In the genomic region with DNA sequence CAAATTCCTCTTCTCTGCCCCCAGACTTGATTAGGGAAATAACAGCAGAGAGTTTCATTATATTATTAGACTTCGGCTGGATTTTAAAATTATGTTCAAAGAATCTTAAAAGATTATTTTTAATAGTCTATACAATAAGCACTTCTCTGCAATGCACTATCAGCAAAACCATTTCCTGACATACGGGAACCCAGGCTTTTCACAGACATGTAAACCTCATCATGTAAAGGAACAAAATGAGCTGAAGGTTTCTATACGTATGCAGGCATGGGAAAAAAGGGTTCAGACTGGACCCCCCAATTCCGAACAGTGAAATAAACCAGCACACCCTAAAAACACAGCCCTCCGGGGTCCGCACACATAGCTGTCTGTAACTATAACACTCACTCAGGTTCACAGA, we compare ENCODE assay signal across 9 cellular contexts.
DNase-seq lines count a peak whose midpoint lies in the region; ATAC-seq, FAIRE-seq and TF ChIP-seq lines count a peak whose summit lies in the region.
"Had no signal": no experiment of that assay in that cellular context is flagged by ENCODE, and none has a peak within 500 bp of the region (broad histone marks: within the 10 kb centered on the region; RNA-seq: fewer than 3 reads in every experiment).

No MANE protein-coding gene starts in this region.

- H3K27me3 Mint-ChIP-seq in activated CD4-positive, alpha-beta T cell treated with anti-CD3 and anti-CD28 coated beads, Interleukin-2, amount 10 ng/mL, durations not matched to agents 24 days and 14 days = no peaks in the 10 kb centered on the region

- no peaks in the 10 kb centered on the region for H3K9me3 Mint-ChIP-seq in activated CD4-positive, alpha-beta T cell treated with anti-CD3 and anti-CD28 coated beads, Interleukin-2, amount 10 ng/mL, durations not matched to agents 24 days and 14 days

- peak; percentile 77 for DNase-seq in activated CD4-positive, alpha-beta T cell treated with anti-CD3 and anti-CD28 coated beads, Interleukin-2, amount 10 ng/mL, durations not matched to agents 24 days and 14 days
- no peak for DNase-seq in activated CD4-positive, alpha-beta T cell treated with anti-CD3 and anti-CD28 coated beads for 1 hour
- DNase-seq in ascending aorta (ENCODE audit: low spot score in 2 of 2) = no peak
- no peak for DNase-seq in HepG2 (ENCODE audit: low spot score)
- DNase-seq in suprapubic skin (ENCODE audit: low spot score in 2 of 2) = no peak
- DNase-seq in KBM-7 = no peak
- no peak for DNase-seq in NCI-H2196 treated with DMSO at 0.1 percent for 48 hours (lab: John Stamatoyannopoulos, UW; ENCODE audit: unreplicated experiment)

- TF ChIP-seq CTCF in ascending aorta (IDR thresholded peaks at IDR 0.05) (no peak), HepG2 (CRISPR knock-in tag; IDR thresholded peaks at IDR 0.05) (no peak), suprapubic skin (IDR thresholded peaks at IDR 0.05) (no peak)

- no peak for TF ChIP-seq RAD21 in HepG2 (CRISPR knock-in tag; IDR thresholded peaks at IDR 0.05)

- H3K27ac ChIP-seq in ascending aorta (peak overlapping the region; percentile 4 to 12), HepG2 (ENCODE audit: extremely low read length, insufficient read depth, low read length) (peak overlapping the region; percentile 98), suprapubic skin (peak overlapping the region; percentile 90)
- H3K27ac ChIP-seq: SK-N-MC had no signal

- no peaks in the 10 kb centered on the region for H3K9me3 ChIP-seq in ascending aorta
- H3K9me3 ChIP-seq in HepG2 (ENCODE audit: low read length) = no peaks in the 10 kb centered on the region
- H3K9me3 ChIP-seq in suprapubic skin = no peaks in the 10 kb centered on the region

- H3K4me2 ChIP-seq in HepG2 (ENCODE audit: low read depth, low read length) = peak overlapping the region; percentile 88

- H3K36me3 ChIP-seq in ascending aorta (peaks cover 0 to 3% of the 10 kb centered on the region in 2 donors), HepG2 (replicated peaks in 1 of 2; ENCODE audit: control insufficient read depth in 1 of 2, insufficient read depth in 2 of 2, low read length in 2 of 2) (no peaks in the 10 kb centered on the region; a peak in 1 of 5 replicates), suprapubic skin (peaks cover 20% of the 10 kb centered on the region)

- under 1% methylated on average over 6 of the region's 6 CpGs for WGBS in HepG2 (ENCODE audit: low lambda C conversion rate)
- 57% methylated on average over 6 of the region's 6 CpGs for WGBS in suprapubic skin

- H3K4me1 Mint-ChIP-seq in activated CD4-positive, alpha-beta T cell treated with anti-CD3 and anti-CD28 coated beads, Interleukin-2, amount 10 ng/mL, durations not matched to agents 24 days and 14 days = peaks cover 54% of the 10 kb centered on the region

- H3K4me3 ChIP-seq in ascending aorta = peak overlapping the region; percentile 42 to 63
- peak overlapping the region; percentile 58 to 96 (median 71) for H3K4me3 ChIP-seq in HepG2 (replicated peaks in 1 of 3; ENCODE audit: insufficient read depth in 1 of 3, low read depth in 2 of 3, low read length in 3 of 3)
- H3K4me3 ChIP-seq in suprapubic skin = peak overlapping the region; percentile 48

- TF ChIP-seq POLR2A in HepG2 (IDR thresholded peaks at IDR 0.05; ENCODE audit: insufficient read depth in 1 of 2, low read depth in 2 of 2, low read length in 2 of 2) (no peak), suprapubic skin (IDR thresholded peaks at IDR 0.05) (no peak)

- CTCF ChIA-PET in HepG2 (lab: Yijun Ruan, JAX; ENCODE audit: low intra/inter-chr PET ratio, low total read pairs) = no interaction called here

- H2AFZ ChIP-seq in HepG2 (ENCODE audit: low read length) = peak overlapping the region; percentile 95

- H3K4me1 ChIP-seq in ascending aorta (no peaks in the 10 kb centered on the region), HepG2 (ENCODE audit: insufficient read depth, low read length) (peaks cover 18% of the 10 kb centered on the region), suprapubic skin (peaks cover 30% of the 10 kb centered on the region)

- POLR2A ChIA-PET in HepG2 (lab: Yijun Ruan, JAX) = interaction anchor here (0.9 to 2.6 kb wide), 5 partner anchors 12 to 120 kb away, joined by 3 to 11 read pairs (median 3); a partner anchor contains a TSS

- H4K20me1 ChIP-seq in HepG2 (ENCODE audit: insufficient read depth, low read length) = no peaks in the 10 kb centered on the region

- in situ Hi-C loops in HepG2 (cut with HindIII; ENCODE audit: extremely low pct_ligation_motif_present, low pct_unique_long_range_greater_than_20kb) (no loop called here), KBM-7 (cut with MboI; ENCODE audit: low pct_unique_long_range_greater_than_20kb, low sequenced_read_pairs) (no loop called here)

- H3K36me3 Mint-ChIP-seq in activated CD4-positive, alpha-beta T cell treated with anti-CD3 and anti-CD28 coated beads, Interleukin-2, amount 10 ng/mL, durations not matched to agents 24 days and 14 days (ENCODE audit: low read depth) = peaks cover 46% of the 10 kb centered on the region

- H3K9ac ChIP-seq in HepG2 (ENCODE audit: insufficient read depth, low read depth, low read length) = peak overlapping the region; percentile 85

- peak overlapping the region; percentile 99 for H3K27ac Mint-ChIP-seq in activated CD4-positive, alpha-beta T cell treated with anti-CD3 and anti-CD28 coated beads, Interleukin-2, amount 10 ng/mL, durations not matched to agents 24 days and 14 days

- peak overlapping the region; percentile 90 for H3K4me3 Mint-ChIP-seq in activated CD4-positive, alpha-beta T cell treated with anti-CD3 and anti-CD28 coated beads, Interleukin-2, amount 10 ng/mL, durations not matched to agents 24 days and 14 days

- TSS peak; percentile 81 for BruUV-seq in HepG2 (replicated peaks; lab: Mats Ljungman, UMichigan)

- intact Hi-C loops in activated CD4-positive, alpha-beta T cell treated with anti-CD3 and anti-CD28 coated beads, Interleukin-2, amount 10 ng/mL, durations not matched to agents 24 days and 14 days (cut with micrococcal nuclease) = loop anchor here (1.0 to 10.0 kb wide), 10 partner anchors 12 to 243 kb away; a partner anchor contains a TSS
- intact Hi-C loops in ascending aorta (cut with DNase I) = no loop called here
- intact Hi-C loops in HepG2 (cut with micrococcal nuclease; ENCODE audit: unreplicated experiment) = loop anchor here (1.0 kb wide), 3 partner anchors 13 to 116 kb away; a partner anchor contains a TSS

- H3K79me2 ChIP-seq in HepG2 (ENCODE audit: insufficient read depth, low read length) = no peaks in the 10 kb centered on the region

- TF ChIP-seq EP300 in HepG2 (IDR thresholded peaks at IDR 0.05; ENCODE audit: low read depth in 2 of 2, low read length in 2 of 2) (no peak), HepG2 (CRISPR knock-in tag; IDR thresholded peaks at IDR 0.05; ENCODE audit: borderline replicate concordance) (no peak), suprapubic skin (IDR thresholded peaks at IDR 0.05) (no peak)

- H3K27me3 ChIP-seq in ascending aorta (no peaks in the 10 kb centered on the region), HepG2 (ENCODE audit: control insufficient read depth in 1 of 2, insufficient read depth in 2 of 2, low read length in 2 of 2) (no peaks in the 10 kb centered on the region), suprapubic skin (no peaks in the 10 kb centered on the region)

- FAIRE-seq in HepG2 (lab: Jason Lieb, UNC) = no peak

- ATAC-seq in HepG2 (peak; percentile 24), HG03469 (IDR thresholded peaks at IDR 0.05; ENCODE audit: unreplicated experiment) (no peak)

TF ChIP-seq in HepG2, 621 proteins besides CTCF, POLR2A, EP300 and RAD21:
- TF ChIP-seq GTF3A (CRISPR knock-in tag; conservative IDR thresholded peaks at IDR 0.05) = no peak
- 0 out of 2 replicates have a peak, but pooled peaks have one; percentile 11 for TF ChIP-seq PHF20 (CRISPR knock-in tag; IDR thresholded peaks at IDR 0.05)
- TF ChIP-seq ZNF549 (CRISPR knock-in tag; IDR thresholded peaks at IDR 0.05) = no peak
- TF ChIP-seq PCBP1 (IDR thresholded peaks at IDR 0.05; ENCODE audit: borderline replicate concordance, low read depth, low read length) = no peak
- TF ChIP-seq MAFK (conservative IDR thresholded peaks at IDR 0.05 in 1 of 2, IDR thresholded peaks at IDR 0.05 in 1 of 2; ENCODE audit: low read length in 2 of 2) = peak in 1 of 2 experiments; percentile 40; a peak in 2 of 4 replicates
- TF ChIP-seq, protein P1, sequence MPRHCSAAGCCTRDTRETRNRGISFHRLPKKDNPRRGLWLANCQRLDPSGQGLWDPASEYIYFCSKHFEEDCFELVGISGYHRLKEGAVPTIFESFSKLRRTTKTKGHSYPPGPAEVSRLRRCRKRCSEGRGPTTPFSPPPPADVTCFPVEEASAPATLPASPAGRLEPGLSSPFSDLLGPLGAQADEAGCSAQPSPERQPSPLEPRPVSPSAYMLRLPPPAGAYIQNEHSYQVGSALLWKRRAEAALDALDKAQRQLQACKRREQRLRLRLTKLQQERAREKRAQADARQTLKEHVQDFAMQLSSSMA (CRISPR knock-in tag; IDR thresholded peaks at IDR 0.05) = no peak
TF ChIP-seq in HepG2: peak in this region for 2.

Comparison
In these comparisons a context has a peak if more than half of its experiments do, and no peak if none do; other contexts are left out.
1. H3K27ac ChIP-seq: peak in every context shown above with its lines; median percentile 98 in HepG2; 90 in suprapubic skin; 8 in ascending aorta.